Comparison of ENCODE assay signal across 1 cellular context in the genomic region with DNA sequence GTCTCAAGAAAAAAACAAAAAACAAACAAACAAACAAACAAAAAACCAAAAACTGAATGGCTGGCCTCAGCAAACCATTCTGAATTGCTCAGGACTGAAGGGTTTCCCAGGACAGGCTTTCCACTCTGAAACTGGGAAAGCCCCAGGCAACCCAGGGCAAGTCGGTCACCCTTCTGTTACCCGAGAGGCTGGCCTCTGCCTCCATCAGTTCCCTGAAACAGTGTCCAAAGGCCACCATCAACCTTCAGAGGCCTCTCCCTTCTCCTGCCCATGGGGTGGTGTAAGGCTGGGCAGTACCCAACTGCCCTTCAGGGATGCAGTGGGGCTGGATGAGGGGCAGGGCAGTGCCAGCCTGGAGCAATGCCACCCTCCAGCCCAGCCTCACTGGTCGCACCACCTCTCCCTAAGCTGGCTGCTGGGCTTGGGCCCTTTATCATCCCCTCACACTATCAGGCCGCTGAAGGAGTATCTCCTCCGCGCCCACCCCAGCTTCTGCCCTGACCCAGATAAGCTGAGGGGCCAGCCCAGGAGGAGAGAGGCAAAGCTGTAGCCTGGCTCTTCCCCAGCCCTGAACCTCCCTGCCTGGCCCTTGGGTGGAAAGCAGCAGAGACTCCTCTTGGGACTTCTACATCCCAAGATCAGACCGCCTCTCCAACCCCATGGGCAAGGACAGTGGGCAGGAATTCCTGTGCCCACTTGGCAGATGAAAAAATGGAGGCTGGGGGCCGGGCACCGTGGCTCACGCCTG.
TF ChIP-seq lines count a peak whose summit lies in the region.

No MANE protein-coding gene starts in this region.

TF ChIP-seq in HepG2, 621 proteins besides CTCF, POLR2A, EP300 and RAD21 (continued from another document and continues in another):
- TF ChIP-seq, protein P1, sequence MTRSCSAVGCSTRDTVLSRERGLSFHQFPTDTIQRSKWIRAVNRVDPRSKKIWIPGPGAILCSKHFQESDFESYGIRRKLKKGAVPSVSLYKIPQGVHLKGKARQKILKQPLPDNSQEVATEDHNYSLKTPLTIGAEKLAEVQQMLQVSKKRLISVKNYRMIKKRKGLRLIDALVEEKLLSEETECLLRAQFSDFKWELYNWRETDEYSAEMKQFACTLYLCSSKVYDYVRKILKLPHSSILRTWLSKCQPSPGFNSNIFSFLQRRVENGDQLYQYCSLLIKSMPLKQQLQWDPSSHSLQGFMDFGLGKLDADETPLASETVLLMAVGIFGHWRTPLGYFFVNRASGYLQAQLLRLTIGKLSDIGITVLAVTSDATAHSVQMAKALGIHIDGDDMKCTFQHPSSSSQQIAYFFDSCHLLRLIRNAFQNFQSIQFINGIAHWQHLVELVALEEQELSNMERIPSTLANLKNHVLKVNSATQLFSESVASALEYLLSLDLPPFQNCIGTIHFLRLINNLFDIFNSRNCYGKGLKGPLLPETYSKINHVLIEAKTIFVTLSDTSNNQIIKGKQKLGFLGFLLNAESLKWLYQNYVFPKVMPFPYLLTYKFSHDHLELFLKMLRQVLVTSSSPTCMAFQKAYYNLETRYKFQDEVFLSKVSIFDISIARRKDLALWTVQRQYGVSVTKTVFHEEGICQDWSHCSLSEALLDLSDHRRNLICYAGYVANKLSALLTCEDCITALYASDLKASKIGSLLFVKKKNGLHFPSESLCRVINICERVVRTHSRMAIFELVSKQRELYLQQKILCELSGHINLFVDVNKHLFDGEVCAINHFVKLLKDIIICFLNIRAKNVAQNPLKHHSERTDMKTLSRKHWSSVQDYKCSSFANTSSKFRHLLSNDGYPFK (CRISPR knock-in tag; IDR thresholded peaks at IDR 0.05; ENCODE audit: borderline replicate concordance) = 0 out of 2 replicates have a peak, but pooled peaks have one; percentile 46
- peak; percentile 48; the same call in 1 of the 2 replicates for TF ChIP-seq HNF4A (CRISPR knock-in tag; IDR thresholded peaks at IDR 0.05)
- TF ChIP-seq IKZF5 (CRISPR knock-in tag; IDR thresholded peaks at IDR 0.05) = 0 out of 2 replicates have a peak, but pooled peaks have one; percentile 15
- TF ChIP-seq ZNF629 (CRISPR knock-in tag; conservative IDR thresholded peaks at IDR 0.05) = peak; percentile 62
- peak; percentile 27 for TF ChIP-seq ZMYM3 (CRISPR knock-in tag; IDR thresholded peaks at IDR 0.05)
- TF ChIP-seq, protein P2, sequence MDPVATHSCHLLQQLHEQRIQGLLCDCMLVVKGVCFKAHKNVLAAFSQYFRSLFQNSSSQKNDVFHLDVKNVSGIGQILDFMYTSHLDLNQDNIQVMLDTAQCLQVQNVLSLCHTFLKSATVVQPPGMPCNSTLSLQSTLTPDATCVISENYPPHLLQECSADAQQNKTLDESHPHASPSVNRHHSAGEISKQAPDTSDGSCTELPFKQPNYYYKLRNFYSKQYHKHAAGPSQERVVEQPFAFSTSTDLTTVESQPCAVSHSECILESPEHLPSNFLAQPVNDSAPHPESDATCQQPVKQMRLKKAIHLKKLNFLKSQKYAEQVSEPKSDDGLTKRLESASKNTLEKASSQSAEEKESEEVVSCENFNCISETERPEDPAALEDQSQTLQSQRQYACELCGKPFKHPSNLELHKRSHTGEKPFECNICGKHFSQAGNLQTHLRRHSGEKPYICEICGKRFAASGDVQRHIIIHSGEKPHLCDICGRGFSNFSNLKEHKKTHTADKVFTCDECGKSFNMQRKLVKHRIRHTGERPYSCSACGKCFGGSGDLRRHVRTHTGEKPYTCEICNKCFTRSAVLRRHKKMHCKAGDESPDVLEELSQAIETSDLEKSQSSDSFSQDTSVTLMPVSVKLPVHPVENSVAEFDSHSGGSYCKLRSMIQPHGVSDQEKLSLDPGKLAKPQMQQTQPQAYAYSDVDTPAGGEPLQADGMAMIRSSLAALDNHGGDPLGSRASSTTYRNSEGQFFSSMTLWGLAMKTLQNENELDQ (CRISPR knock-in tag; IDR thresholded peaks at IDR 0.05; ENCODE audit: borderline replicate concordance) = no peak
- 0 out of 2 replicates have a peak, but pooled peaks have one; percentile 62 for TF ChIP-seq ZIK1 (CRISPR knock-in tag; IDR thresholded peaks at IDR 0.05; ENCODE audit: borderline replicate concordance, low read depth)
- TF ChIP-seq SETDB1 (CRISPR knock-in tag; IDR thresholded peaks at IDR 0.05; ENCODE audit: borderline replicate concordance) = no peak
- TF ChIP-seq SOX5 (CRISPR knock-in tag; IDR thresholded peaks at IDR 0.05; ENCODE audit: borderline replicate concordance) = no peak
- peak; percentile 28; the same call in 1 of the 2 replicates for TF ChIP-seq ZNF143 (CRISPR knock-in tag; IDR thresholded peaks at IDR 0.05)
- TF ChIP-seq ZNF451 (CRISPR knock-in tag; IDR thresholded peaks at IDR 0.05) = 0 out of 2 replicates have a peak, but pooled peaks have one; percentile 68
- peak; percentile 14; the same call in 1 of the 2 replicates for TF ChIP-seq ARID4A (CRISPR knock-in tag; IDR thresholded peaks at IDR 0.05; ENCODE audit: borderline replicate concordance)
- TF ChIP-seq NFKB2 (CRISPR knock-in tag; IDR thresholded peaks at IDR 0.05; ENCODE audit: borderline replicate concordance) = 0 out of 2 replicates have a peak, but pooled peaks have one; percentile 23
- TF ChIP-seq ZBTB33 (CRISPR knock-in tag; IDR thresholded peaks at IDR 0.05) = peak; percentile 2; the same call in 1 of the 2 replicates
- TF ChIP-seq CSRNP1 (CRISPR knock-in tag; IDR thresholded peaks at IDR 0.05) = peak; percentile 60; the same call in 1 of the 2 replicates
- TF ChIP-seq KDM2A (CRISPR knock-in tag; IDR thresholded peaks at IDR 0.05; ENCODE audit: borderline replicate concordance, low read depth) = 0 out of 2 replicates have a peak, but pooled peaks have one; percentile 35
- TF ChIP-seq HES4 (CRISPR knock-in tag; IDR thresholded peaks at IDR 0.05; ENCODE audit: borderline replicate concordance) = 0 out of 2 replicates have a peak, but pooled peaks have one; percentile 26
- TF ChIP-seq, protein P3, sequence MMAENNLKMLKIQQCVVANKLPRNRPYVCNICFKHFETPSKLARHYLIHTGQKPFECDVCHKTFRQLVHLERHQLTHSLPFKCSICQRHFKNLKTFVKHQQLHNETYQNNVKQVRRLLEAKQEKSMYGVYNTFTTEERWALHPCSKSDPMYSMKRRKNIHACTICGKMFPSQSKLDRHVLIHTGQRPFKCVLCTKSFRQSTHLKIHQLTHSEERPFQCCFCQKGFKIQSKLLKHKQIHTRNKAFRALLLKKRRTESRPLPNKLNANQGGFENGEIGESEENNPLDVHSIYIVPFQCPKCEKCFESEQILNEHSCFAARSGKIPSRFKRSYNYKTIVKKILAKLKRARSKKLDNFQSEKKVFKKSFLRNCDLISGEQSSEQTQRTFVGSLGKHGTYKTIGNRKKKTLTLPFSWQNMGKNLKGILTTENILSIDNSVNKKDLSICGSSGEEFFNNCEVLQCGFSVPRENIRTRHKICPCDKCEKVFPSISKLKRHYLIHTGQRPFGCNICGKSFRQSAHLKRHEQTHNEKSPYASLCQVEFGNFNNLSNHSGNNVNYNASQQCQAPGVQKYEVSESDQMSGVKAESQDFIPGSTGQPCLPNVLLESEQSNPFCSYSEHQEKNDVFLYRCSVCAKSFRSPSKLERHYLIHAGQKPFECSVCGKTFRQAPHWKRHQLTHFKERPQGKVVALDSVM (CRISPR knock-in tag; IDR thresholded peaks at IDR 0.05) = peak; percentile 75; the same call in 1 of the 2 replicates
- no peak for TF ChIP-seq E2F1 (CRISPR knock-in tag; IDR thresholded peaks at IDR 0.05)
- TF ChIP-seq, protein P4, sequence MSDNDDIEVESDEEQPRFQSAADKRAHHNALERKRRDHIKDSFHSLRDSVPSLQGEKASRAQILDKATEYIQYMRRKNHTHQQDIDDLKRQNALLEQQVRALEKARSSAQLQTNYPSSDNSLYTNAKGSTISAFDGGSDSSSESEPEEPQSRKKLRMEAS (IDR thresholded peaks at IDR 0.05) = peak; percentile 40; the same call in 1 of the 2 replicates
- peak; percentile 26; the same call in 1 of the 2 replicates for TF ChIP-seq ZBTB38 (CRISPR knock-in tag; IDR thresholded peaks at IDR 0.05)
- 0 out of 2 replicates have a peak, but pooled peaks have one; percentile 10 for TF ChIP-seq REPIN1 (CRISPR knock-in tag; IDR thresholded peaks at IDR 0.05; ENCODE audit: borderline replicate concordance, low read depth)
- peak; percentile 35; the same call in 1 of the 2 replicates for TF ChIP-seq ZSCAN25 (CRISPR knock-in tag; IDR thresholded peaks at IDR 0.05)
- TF ChIP-seq, protein P5, sequence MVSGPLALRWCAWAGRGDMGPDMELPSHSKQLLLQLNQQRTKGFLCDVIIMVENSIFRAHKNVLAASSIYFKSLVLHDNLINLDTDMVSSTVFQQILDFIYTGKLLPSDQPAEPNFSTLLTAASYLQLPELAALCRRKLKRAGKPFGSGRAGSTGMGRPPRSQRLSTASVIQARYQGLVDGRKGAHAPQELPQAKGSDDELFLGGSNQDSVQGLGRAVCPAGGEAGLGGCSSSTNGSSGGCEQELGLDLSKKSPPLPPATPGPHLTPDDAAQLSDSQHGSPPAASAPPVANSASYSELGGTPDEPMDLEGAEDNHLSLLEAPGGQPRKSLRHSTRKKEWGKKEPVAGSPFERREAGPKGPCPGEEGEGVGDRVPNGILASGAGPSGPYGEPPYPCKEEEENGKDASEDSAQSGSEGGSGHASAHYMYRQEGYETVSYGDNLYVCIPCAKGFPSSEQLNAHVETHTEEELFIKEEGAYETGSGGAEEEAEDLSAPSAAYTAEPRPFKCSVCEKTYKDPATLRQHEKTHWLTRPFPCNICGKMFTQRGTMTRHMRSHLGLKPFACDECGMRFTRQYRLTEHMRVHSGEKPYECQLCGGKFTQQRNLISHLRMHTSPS (CRISPR knock-in tag; IDR thresholded peaks at IDR 0.05; ENCODE audit: low read depth) = peak; percentile 89
